ENCODE assay signal across 8 cellular contexts in genomic region chr15:32615871-32616426, GRCh38. TPM values are rescaled to one million over a fixed set of nuclear protein-coding genes. Genes with fewer than 3 reads are reported as not detected.
DNase-seq lines count a peak whose midpoint lies in the region; ATAC-seq and TF ChIP-seq lines count a peak whose summit lies in the region.
"Not testable (repeated sequence)": the region's sequence is repeated elsewhere in the genome, so short reads cannot be mapped to it uniquely, and the experiment has no call there.

No MANE protein-coding gene starts in this region.

- not testable (repeated sequence) for H3K4me1 ChIP-seq in CD8-positive, alpha-beta T cell (ENCODE audit: insufficient read depth, low read length); PC-9 (replicated peaks; ENCODE audit: insufficient read depth); fibroblast of lung (ENCODE audit: control insufficient read depth, extremely low read depth, insufficient read depth, low read length); mucosa of descending colon (ENCODE audit: low read depth)

- H3K27ac Mint-ChIP-seq in CD8-positive, alpha-beta T cell, result peak overlapping the region; percentile 93
- H3K27ac Mint-ChIP-seq in activated naive CD8-positive, alpha-beta T cell, result peak overlapping the region; percentile 97

- H3K79me2 ChIP-seq in PC-9 (ENCODE audit: low read depth) (peaks cover 38% of the 10 kb centered on the region), fibroblast of lung (ENCODE audit: control insufficient read depth, insufficient read depth, low read length) (peaks cover 42% of the 10 kb centered on the region)

- not testable (repeated sequence) for H4K20me1 ChIP-seq in PC-9 (ENCODE audit: insufficient read depth); fibroblast of lung (ENCODE audit: control insufficient read depth, extremely low read depth, insufficient read depth, low read length)

- not testable (repeated sequence) for H3K27me3 ChIP-seq in CD8-positive, alpha-beta T cell (ENCODE audit: insufficient read depth, low read length); PC-9 (ENCODE audit: insufficient read depth, low read depth); fibroblast of lung (ENCODE audit: control insufficient read depth, insufficient read depth, low read length)

- peak overlapping the region; percentile 56 for H3K27ac ChIP-seq in CD8-positive, alpha-beta T cell (ENCODE audit: low read depth, low read length)
- peak overlapping the region; percentile 41; the same call in 1 of the 2 replicates for H3K27ac ChIP-seq in PC-9
- H3K27ac ChIP-seq in fibroblast of lung (ENCODE audit: insufficient read depth, low read length), result peak overlapping the region; percentile 76

- peak overlapping the region; percentile 100 for H3K4me3 Mint-ChIP-seq in CD8-positive, alpha-beta T cell
- peak overlapping the region; percentile 98 for H3K4me3 Mint-ChIP-seq in activated naive CD8-positive, alpha-beta T cell

- not testable (repeated sequence) for ATAC-seq in CD8-positive, alpha-beta T cell
- ATAC-seq in GM19438 (IDR thresholded peaks at IDR 0.05; ENCODE audit: low read depth, unreplicated experiment), result peak; percentile 4
- peak; percentile 20 for ATAC-seq in HG03066 (IDR thresholded peaks at IDR 0.05; ENCODE audit: low read depth, unreplicated experiment)
- peak; percentile 16 for ATAC-seq in mucosa of descending colon

- peak overlapping the region; percentile 72 for H3K9ac ChIP-seq in fibroblast of lung (ENCODE audit: insufficient read depth, low read length)

- intact Hi-C loops in CD8-positive, alpha-beta T cell (cut with DNase I, micrococcal nuclease); PC-9 (cut with micrococcal nuclease; ENCODE audit: unreplicated experiment); mucosa of descending colon (cut with DNase I, micrococcal nuclease): not testable (repeated sequence)

- POLR2A ChIA-PET in CD8-positive, alpha-beta T cell (lab: Charles Lee); PC-9 (lab: Charles Lee; ENCODE audit: unreplicated experiment): not testable (repeated sequence)

- CTCF ChIA-PET in CD8-positive, alpha-beta T cell (lab: Charles Lee); PC-9 (lab: Charles Lee): not testable (repeated sequence)

- not testable (repeated sequence) for TF ChIP-seq CTCF in CD8-positive, alpha-beta T cell (IDR thresholded peaks at IDR 0.05); PC-9 (conservative IDR thresholded peaks at IDR 0.05); fibroblast of lung (conservative IDR thresholded peaks at IDR 0.05 in 1 of 2, IDR thresholded peaks at IDR 0.05 in 1 of 2; ENCODE audit: low read depth in 1 of 2, low read length in 2 of 2); mucosa of descending colon (IDR thresholded peaks at IDR 0.05)

- peaks cover 16% of the 10 kb centered on the region for H3K4me1 Mint-ChIP-seq in CD8-positive, alpha-beta T cell (ENCODE audit: low read depth)
- not testable (repeated sequence) for H3K4me1 Mint-ChIP-seq in activated naive CD8-positive, alpha-beta T cell (ENCODE audit: low read depth)

- H3K36me3 ChIP-seq in CD8-positive, alpha-beta T cell (ENCODE audit: insufficient read depth, low read length); PC-9 (ENCODE audit: low read depth); fibroblast of lung (ENCODE audit: control insufficient read depth, insufficient read depth, low read length); mucosa of descending colon (ENCODE audit: low read depth): not testable (repeated sequence)

- H3K27me3 Mint-ChIP-seq in CD8-positive, alpha-beta T cell (ENCODE audit: low read depth); activated naive CD8-positive, alpha-beta T cell: not testable (repeated sequence)

- H3K9me2 ChIP-seq in PC-9 (ENCODE audit: insufficient read depth), result not testable (repeated sequence)

- peak overlapping the region; percentile 80 for H3K4me3 ChIP-seq in CD8-positive, alpha-beta T cell (ENCODE audit: low read depth, low read length)
- H3K4me3 ChIP-seq in PC-9 (peak overlapping the region; percentile 74), fibroblast of lung (replicated peaks in 1 of 4; ENCODE audit: control extremely low read depth in 1 of 4, insufficient read depth in 1 of 4, low read depth in 3 of 4, low read length in 4 of 4) (peak overlapping the region; percentile 65 to 87 (median 76)), mucosa of descending colon (peak overlapping the region; percentile 13)

- not testable (repeated sequence) for H3F3A ChIP-seq in PC-9 (ENCODE audit: insufficient read depth, low read depth)

- H3K4me2 ChIP-seq in PC-9 (peak overlapping the region; percentile 76), fibroblast of lung (ENCODE audit: extremely low read depth, insufficient read depth, low read length) (peak overlapping the region; percentile 68)

- not testable (repeated sequence) for H3K9me3 Mint-ChIP-seq in CD8-positive, alpha-beta T cell; activated naive CD8-positive, alpha-beta T cell (ENCODE audit: low read depth)

- H2AFZ ChIP-seq in PC-9, result peak overlapping the region; percentile 76; the same call in 1 of the 2 replicates
- peak overlapping the region; percentile 57 for H2AFZ ChIP-seq in fibroblast of lung (ENCODE audit: low read length)

- not testable (repeated sequence) for H3K36me3 Mint-ChIP-seq in CD8-positive, alpha-beta T cell; activated naive CD8-positive, alpha-beta T cell

- H3K9me3 ChIP-seq in CD8-positive, alpha-beta T cell (ENCODE audit: low read length); PC-9 (ENCODE audit: insufficient read depth, low read depth); fibroblast of lung (ENCODE audit: control insufficient read depth, insufficient read depth, low read depth, low read length); mucosa of descending colon: not testable (repeated sequence)

- DNase-seq in CD8-positive, alpha-beta T cell; PC-9; mucosa of descending colon: not testable (repeated sequence)
- DNase-seq in fibroblast of lung (ENCODE audit: low read depth in 2 of 2), result peak; percentile 7 to 12
- peak; percentile 33 for DNase-seq in stimulated activated CD8-positive, alpha-beta memory T cell treated with anti-CD3 and anti-CD28 coated beads, Interleukin-4, amount 100 ng/mL, for 48 hours

- TSS peak; percentile 46 for BruUV-seq in PC-9 (replicated peaks; lab: Mats Ljungman, UMichigan)

RNA-seq across cellular contexts. Expression of gene ARHGAP11A, which starts 0.6 kb away (rescaled TPM):
- total RNA-seq in CD8-positive, alpha-beta T cell, result 1 to 10 TPM; 3.7 to 5.0 TPM
- total RNA-seq in PC-9 (2021), result 81.5 and 91.6 TPM in 2 replicates
- 13.1 and 21.1 TPM in 2 replicates for total RNA-seq in fibroblast of lung
- 9.1 and 21.7 TPM in 2 replicates for polyA plus RNA-seq in fibroblast of lung
- polyA plus RNA-seq in fibroblast of lung (2012), result 18.6 and 33.8 TPM in 2 replicates
- polyA minus RNA-seq in fibroblast of lung (ENCODE audit: low replicate concordance), result 4.4 and 4.6 TPM in 2 replicates
- total RNA-seq in mucosa of descending colon, result 10 to 100 TPM in 1 of 3 donors, 1 to 10 TPM in 2; 5.6 to 23.8 (median 7.7) TPM

RNA-seq across cellular contexts. Expression of gene GOLGA8N, which starts 22.7 kb away (rescaled TPM):
- total RNA-seq in CD8-positive, alpha-beta T cell, result 1 to 10 TPM; 4.0 to 6.5 TPM
- total RNA-seq in PC-9 (2021), result 1.6 and 2.4 TPM in 2 replicates
- total RNA-seq in fibroblast of lung, result 3.6 TPM in 2 replicates
- polyA plus RNA-seq in fibroblast of lung, result 0.54 and 1.7 TPM in 2 replicates
- polyA plus RNA-seq in fibroblast of lung (2012), result 0.86 and 2.2 TPM in 2 replicates
- polyA minus RNA-seq in fibroblast of lung (ENCODE audit: low replicate concordance), result 0.48 and 1.8 TPM in 2 replicates
- 10 to 100 TPM in 1 of 3 donors, 1 to 10 TPM in 2; 3.7 to 10.5 (median 8.8) TPM for total RNA-seq in mucosa of descending colon

RNA-seq across cellular contexts. Expression of gene SCG5, which starts 25.6 kb away (rescaled TPM):
- not detected for total RNA-seq in CD8-positive, alpha-beta T cell
- total RNA-seq in PC-9 (2021), result 0.39 TPM in 1 of 2 replicates, not detected in the other
- total RNA-seq in fibroblast of lung, result 39.8 and 46.2 TPM in 2 replicates
- polyA plus RNA-seq in fibroblast of lung, result 15.9 and 27.8 TPM in 2 replicates
- polyA plus RNA-seq in fibroblast of lung (2012), result 14.1 and 19.4 TPM in 2 replicates
- polyA minus RNA-seq in fibroblast of lung (ENCODE audit: low replicate concordance), result 4.1 TPM in 1 of 2 replicates, not detected in the other
- total RNA-seq in mucosa of descending colon, result 1 to 10 TPM; 4.2 to 7.0 (median 5.7) TPM

Comparison
In these comparisons a context has a peak if more than half of its experiments do, and no peak if none do; other contexts are left out.
1. H3K4me3 ChIP-seq: peak in every context shown above with its lines; median percentile 80 in CD8-positive, alpha-beta T cell; 76 in fibroblast of lung; 74 in PC-9; 13 in mucosa of descending colon.